Comparison of ENCODE assay signal across 15 cellular contexts in the genomic region with DNA sequence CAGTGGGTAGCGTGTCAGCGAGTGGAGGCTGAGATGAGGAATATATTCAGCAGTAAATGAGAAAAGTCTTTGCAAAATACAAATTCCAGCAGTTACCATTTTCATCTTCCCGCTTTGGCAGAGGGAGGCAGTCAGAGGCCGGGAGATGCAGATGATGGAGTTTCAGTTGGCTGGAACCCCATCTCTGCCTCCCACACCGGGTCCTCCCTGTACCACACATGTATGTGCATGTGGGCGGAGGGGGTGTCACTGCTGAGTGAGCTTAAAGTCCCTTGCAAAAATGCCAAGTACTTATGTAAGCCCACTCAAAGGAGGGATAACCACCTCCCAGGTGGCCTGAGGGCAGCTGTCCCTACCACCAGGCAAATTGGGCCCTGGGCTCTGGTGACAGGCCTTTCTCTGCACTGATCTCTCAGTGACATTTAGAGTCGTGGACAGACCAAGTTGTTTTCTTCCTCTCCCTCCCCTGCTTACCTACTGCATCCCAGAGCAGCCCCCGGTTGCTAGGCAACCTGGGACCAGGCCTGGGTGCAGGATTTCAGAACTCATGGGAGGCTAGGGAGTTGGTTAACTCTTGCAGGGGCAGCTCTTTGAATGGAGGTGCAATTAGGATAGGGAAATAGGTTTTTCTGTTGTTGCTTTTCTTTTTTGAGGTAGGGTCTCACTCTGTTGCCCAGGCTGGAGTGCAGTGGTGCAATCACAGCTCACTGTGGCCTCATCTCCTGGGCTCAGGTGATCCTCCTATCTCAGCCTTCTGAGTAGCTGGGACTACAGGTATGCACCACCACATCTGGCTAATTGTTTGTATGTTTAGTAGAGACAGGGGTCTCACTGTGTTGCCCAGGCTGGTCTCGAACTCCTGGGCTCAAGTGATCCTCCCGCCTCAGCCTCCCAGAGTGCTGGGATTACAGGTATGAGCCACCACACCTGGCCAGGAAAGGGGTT. TPM values are rescaled to one million over a fixed set of nuclear protein-coding genes. Genes with fewer than 3 reads are reported as not detected.
"Had no signal": no experiment of that assay in that cellular context is flagged by ENCODE, and none has a peak within 500 bp of the region (broad histone marks: within the 10 kb centered on the region; RNA-seq: fewer than 3 reads in every experiment).

No MANE protein-coding gene starts in this region.

- H3K4me3 ChIP-seq: heart left ventricle, ovary, thyroid gland had no signal

- H3K9me3 ChIP-seq: heart left ventricle, ovary, thyroid gland had no signal

- H3K27ac ChIP-seq: heart left ventricle, ovary, thyroid gland had no signal

- ATAC-seq: heart left ventricle; left ventricle myocardium superior; stimulated activated naive CD8-positive, alpha-beta T cell treated with anti-CD3 and anti-CD28 coated beads, Interleukin-15, amount 100 ng/mL, for 72 hours had no signal

- H3K27me3 ChIP-seq: ovary, thyroid gland had no signal

- DNase-seq: activated CD4-positive, alpha-beta memory T cell treated with anti-CD3 and anti-CD28 coated beads for 36 hours; activated gamma-delta T cell; activated T-cell treated with anti-CD3 and anti-CD28 coated beads, Interleukin-2, amount 50 U/mL, for 48 hours; effector CD8-positive, alpha-beta T cell; foreskin melanocyte; left ventricle myocardium superior; mesenchymal stem cell; ovary; stimulated activated CD4-positive, alpha-beta T cell treated with anti-CD3 and anti-CD28 coated beads, Interleukin-4, amount 100 ng/mL, for 24 hours; stimulated activated naive CD8-positive, alpha-beta T cell treated with anti-CD3 and anti-CD28 coated beads, Interleukin-15, amount 100 ng/mL, for 72 hours; thyroid gland had no signal

- H3K4me3 Mint-ChIP-seq: activated CD4-positive, alpha-beta memory T cell treated with anti-CD3 and anti-CD28 coated beads for 36 hours; activated naive CD8-positive, alpha-beta T cell; nephron; stimulated activated naive CD8-positive, alpha-beta T cell treated with anti-CD3 and anti-CD28 coated beads, Interleukin-15, amount 100 ng/mL, for 72 hours had no signal

- H3K27ac Mint-ChIP-seq: activated CD4-positive, alpha-beta memory T cell treated with anti-CD3 and anti-CD28 coated beads for 36 hours; activated naive CD8-positive, alpha-beta T cell had no signal

RNA-seq across cellular contexts. Expression of a gene that starts 17.5 kb away (rescaled TPM):
- total RNA-seq: left ventricle myocardium superior, ovary, renal cortical epithelial cell, thyroid gland had no signal
- polyA plus RNA-seq: heart left ventricle had no signal

RNA-seq across cellular contexts. Expression of a gene that starts 29.7 kb away (rescaled TPM):
- total RNA-seq: activated CD4-positive, alpha-beta memory T cell treated with anti-CD3 and anti-CD28 coated beads for 36 hours; heart left ventricle; left ventricle myocardium superior; renal cortical epithelial cell; thyroid gland had no signal
- polyA plus RNA-seq: heart left ventricle had no signal

RNA-seq across cellular contexts. Expression of a gene that starts 49.5 kb away (rescaled TPM):
- total RNA-seq: left ventricle myocardium superior, renal cortical epithelial cell, thyroid gland had no signal
- polyA plus RNA-seq: heart left ventricle had no signal
